1 cellular context compared by ENCODE assay signal in genomic region chr16:57476546-57477410, GRCh38.
TF ChIP-seq lines count a peak whose summit lies in the region.

No MANE protein-coding gene starts in this region.

TF ChIP-seq in WTC11, 78 proteins besides CTCF, POLR2A, EP300 and RAD21 (continued from another document):
- TF ChIP-seq ERG (CRISPR knock-in tag; IDR thresholded peaks at IDR 0.05) (no peak), STAT6 (CRISPR knock-in tag; conservative IDR thresholded peaks at IDR 0.05; ENCODE audit: low read depth) (no peak), SMAD3 (CRISPR knock-in tag; IDR thresholded peaks at IDR 0.05; ENCODE audit: borderline replicate concordance) (no peak), NFATC4 (CRISPR knock-in tag; IDR thresholded peaks at IDR 0.05) (no peak), TEAD1 (CRISPR knock-in tag; IDR thresholded peaks at IDR 0.05) (no peak)
